Comparison of ENCODE assay signal across 26 cellular contexts in the genomic region with DNA sequence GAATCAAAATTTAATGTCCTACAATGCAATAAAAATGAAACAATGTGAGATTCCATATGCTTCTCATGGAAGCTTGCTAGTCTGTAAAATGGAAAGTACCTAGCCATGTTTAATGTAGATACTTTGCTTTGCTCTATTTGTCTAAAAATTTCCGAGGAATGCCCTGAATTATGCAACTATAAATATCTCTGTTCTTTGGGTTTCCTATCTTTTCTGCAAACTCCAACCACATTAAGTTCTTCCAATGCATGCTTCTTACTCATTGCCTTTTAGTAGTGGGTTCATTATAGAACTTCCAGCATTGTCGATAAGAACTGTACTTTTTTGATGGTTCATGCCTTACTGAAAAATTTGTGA.
"Had no signal": no experiment of that assay in that cellular context is flagged by ENCODE, and none has a peak within 500 bp of the region (broad histone marks: within the 10 kb centered on the region; RNA-seq: fewer than 3 reads in every experiment).

No MANE protein-coding gene starts in this region.

- H3K9me3 Mint-ChIP-seq: activated T-cell treated with anti-CD3 and anti-CD28 coated beads, Interleukin-2, amount 50 U/mL, for 4 hours; central memory CD8-positive, alpha-beta T cell; natural killer cell had no signal

- H3K36me3 Mint-ChIP-seq: natural killer cell had no signal

- H3K27me3 ChIP-seq: breast epithelium, dorsolateral prefrontal cortex, left lung, right atrium auricular region, spleen, suprapubic skin, tibial artery, upper lobe of right lung had no signal

- H3K4me3 Mint-ChIP-seq: activated CD4-positive, alpha-beta memory T cell treated with anti-CD3 and anti-CD28 coated beads for 36 hours; activated CD4-positive, alpha-beta T cell treated with anti-CD3 and anti-CD28 coated beads, Interleukin-2, amount 10 ng/mL, durations not matched to agents 24 days and 14 days; activated naive CD8-positive, alpha-beta T cell treated with anti-CD3 and anti-CD28 coated beads for 36 hours; activated T-cell treated with anti-CD3 and anti-CD28 coated beads, Interleukin-2, amount 50 U/mL, for 4 hours; central memory CD8-positive, alpha-beta T cell; natural killer cell had no signal

- H3K4me3 ChIP-seq: breast epithelium, coronary artery, dorsolateral prefrontal cortex, left lung, lower lobe of right lung, right atrium auricular region, spleen, suprapubic skin, tibial artery, upper lobe of right lung had no signal

- DNase-seq: activated CD4-positive, alpha-beta memory T cell treated with anti-CD3 and anti-CD28 coated beads for 36 hours; activated CD4-positive, alpha-beta T cell treated with anti-CD3 and anti-CD28 coated beads, Interleukin-2, amount 10 ng/mL, durations not matched to agents 24 days and 14 days; activated CD4-positive, CD25-positive, alpha-beta regulatory T cell treated with anti-CD3 and anti-CD28 coated beads, Interleukin-2, amount 50 U/mL, for 72 hours; activated naive CD4-positive, alpha-beta T cell treated with Interleukin-2 at 50 U/mL for 16 hours; activated naive CD8-positive, alpha-beta T cell treated with anti-CD3 and anti-CD28 coated beads for 36 hours; activated T-cell treated with anti-CD3 and anti-CD28 coated beads, Interleukin-2, amount 50 U/mL, for 4 hours; amniotic stem cell; dorsolateral prefrontal cortex; effector memory CD4-positive, alpha-beta T cell; left lung; lower lobe of right lung; mesendoderm; natural killer cell; spleen; stimulated activated naive CD4-positive, alpha-beta T cell; T-helper 2 cell; tibial artery; upper lobe of right lung had no signal

- H3K36me3 ChIP-seq: breast epithelium, left lung, lower lobe of right lung, right atrium auricular region, spleen, suprapubic skin, tibial artery, upper lobe of right lung had no signal

- H3K27ac Mint-ChIP-seq: activated CD4-positive, alpha-beta memory T cell treated with anti-CD3 and anti-CD28 coated beads for 36 hours; activated CD4-positive, alpha-beta T cell treated with anti-CD3 and anti-CD28 coated beads, Interleukin-2, amount 10 ng/mL, durations not matched to agents 24 days and 14 days; activated naive CD8-positive, alpha-beta T cell treated with anti-CD3 and anti-CD28 coated beads for 36 hours; activated T-helper 2 cell treated with anti-CD3 and anti-CD28 coated beads, Interferon-gamma antibody, Interleukin-2, Interleukin-4, amounts not matched to agents 10 μg/mL and 5 μg/mL and 100 μg/mL, durations not matched to agents 14 hours and 24 hours and 36 hours; natural killer cell had no signal

- H3K4me1 ChIP-seq: breast epithelium, left lung, lower lobe of right lung, right atrium auricular region, spleen, suprapubic skin, upper lobe of right lung had no signal

- H3K27ac ChIP-seq: breast epithelium, coronary artery, dorsolateral prefrontal cortex, left lung, lower lobe of right lung, right atrium auricular region, spleen, suprapubic skin, tibial artery, upper lobe of right lung had no signal

- H3K9me3 ChIP-seq: lower lobe of right lung, right atrium auricular region, suprapubic skin, tibial artery, upper lobe of right lung had no signal

- FAIRE-seq: frontal cortex, islet of Langerhans had no signal

- ATAC-seq: activated T-cell treated with anti-CD3 and anti-CD28 coated beads, Interleukin-2, amount 50 U/mL, for 4 hours; left lung; lower lobe of right lung; upper lobe of right lung had no signal

- H3K27me3 Mint-ChIP-seq: activated CD4-positive, alpha-beta memory T cell treated with anti-CD3 and anti-CD28 coated beads for 36 hours; activated CD4-positive, alpha-beta T cell treated with anti-CD3 and anti-CD28 coated beads, Interleukin-2, amount 10 ng/mL, durations not matched to agents 24 days and 14 days; activated naive CD8-positive, alpha-beta T cell treated with anti-CD3 and anti-CD28 coated beads for 36 hours; central memory CD8-positive, alpha-beta T cell had no signal
